Comparison of ENCODE assay signal across 8 cellular contexts in the genomic region with DNA sequence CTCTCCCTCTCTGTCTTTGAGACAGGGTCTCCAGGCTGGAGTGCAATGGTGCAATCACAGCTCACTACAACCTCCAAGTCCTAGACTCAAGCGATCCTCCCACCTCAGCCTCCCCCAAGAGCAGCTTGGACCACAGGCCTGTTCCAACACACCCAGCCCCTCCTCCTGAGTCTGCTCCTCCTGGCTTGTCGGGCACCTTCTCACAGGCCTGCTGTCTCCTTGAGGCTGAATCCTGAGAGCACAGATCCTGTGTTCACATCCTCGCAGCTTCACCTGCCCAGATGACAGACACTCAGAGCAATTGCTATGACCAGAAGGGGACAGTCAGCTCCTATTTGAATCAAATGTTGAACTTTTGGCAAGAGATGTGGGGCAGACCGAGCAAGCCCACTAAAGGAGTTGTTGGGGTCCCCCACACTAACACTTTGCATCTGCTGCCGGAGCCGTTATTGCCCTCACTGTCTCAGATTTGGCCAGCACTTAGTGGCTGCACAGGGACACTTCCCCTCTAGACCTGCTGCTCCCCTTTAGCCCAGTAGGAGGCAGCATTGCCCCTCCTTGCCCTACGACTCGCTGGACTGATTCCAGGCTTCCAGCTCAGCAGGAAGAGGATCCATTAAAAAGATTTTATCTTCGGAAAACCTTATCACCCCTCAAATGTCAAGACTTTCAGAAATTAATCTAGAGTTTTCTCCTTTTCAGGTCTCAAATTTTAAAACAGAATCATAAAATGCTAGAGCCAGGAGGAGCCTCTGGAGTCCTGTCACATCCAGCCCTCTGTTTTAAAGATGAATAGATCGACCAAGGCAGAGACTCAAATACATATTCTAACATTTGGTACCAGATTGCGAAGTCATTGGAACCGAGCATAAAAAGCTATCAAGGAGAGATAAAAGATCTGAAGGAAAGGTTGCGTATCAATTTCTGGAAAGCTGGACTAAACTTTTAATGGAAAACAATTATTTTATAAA.
DNase-seq lines count a peak whose midpoint lies in the region; ATAC-seq lines count a peak whose summit lies in the region.

No MANE protein-coding gene starts in this region.

- peak; percentile 81 for DNase-seq in DMS 273 (lab: John Stamatoyannopoulos, UW; ENCODE audit: unreplicated experiment)
- no peak for DNase-seq in DMS 273 treated with DMSO at 0.1 percent for 48 hours (lab: John Stamatoyannopoulos, UW)
- peak; percentile 46 for DNase-seq in NCI-H2029 (lab: John Stamatoyannopoulos, UW)
- peak; percentile 2 for DNase-seq in activated CD4-positive, CD25-positive, alpha-beta regulatory T cell treated with anti-CD3 and anti-CD28 coated beads, Interleukin-2, amount 50 U/mL, for 16 hours (ENCODE audit: low read depth, low spot score)
- peak; percentile 60 for DNase-seq in cerebellum (ENCODE audit: low spot score)
- DNase-seq in left colon, result peak; percentile 43 to 86
- DNase-seq in stimulated activated CD4-positive, alpha-beta T cell treated with anti-CD3 and anti-CD28 coated beads, Interleukin-4, amount 100 ng/mL, for 24 hours, result peak; percentile 60

- ATAC-seq in HG02623 (IDR thresholded peaks at IDR 0.05; ENCODE audit: unreplicated experiment) (peak; percentile 57), left colon (peak; percentile 95)

- intact Hi-C loops in left colon (cut with DNase I, micrococcal nuclease), result loop anchor here (2.0 to 10.0 kb wide), 2 partner anchors 437 to 439 kb away; no protein-coding TSS in a partner anchor
